Comparison of ENCODE assay signal across 19 cellular contexts in the genomic region with DNA sequence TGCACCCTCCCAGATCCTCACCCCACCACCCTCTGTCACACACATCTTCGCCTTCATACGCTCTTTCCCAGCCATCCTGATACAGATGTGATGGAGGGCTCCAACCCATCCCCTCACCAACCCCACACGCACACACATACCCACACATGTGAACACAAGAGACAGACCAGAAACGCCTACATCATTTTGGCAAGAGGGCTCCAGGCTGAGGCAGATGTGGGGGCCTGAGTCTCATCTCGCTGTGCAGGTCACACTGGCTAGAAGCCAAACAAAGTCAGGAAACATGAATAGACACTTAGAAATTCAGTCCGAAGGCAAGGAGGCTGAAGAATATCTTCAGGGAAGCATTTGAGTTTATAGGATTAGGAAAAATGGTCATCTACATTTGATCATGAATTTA. TPM values are rescaled to one million over a fixed set of nuclear protein-coding genes. Genes with fewer than 3 reads are reported as not detected.
"Had no signal": no experiment of that assay in that cellular context is flagged by ENCODE, and none has a peak within 500 bp of the region (broad histone marks: within the 10 kb centered on the region; RNA-seq: fewer than 3 reads in every experiment).

No MANE protein-coding gene starts in this region.

- H3K4me3 ChIP-seq: SJSA1, SK-N-MC had no signal

- H3K27ac ChIP-seq: SJSA1, SK-N-MC had no signal

- H3K4me1 ChIP-seq: SJSA1 had no signal

- H3K9me3 ChIP-seq: SJSA1 had no signal

- H3K36me3 ChIP-seq: SJSA1 had no signal

- DNase-seq: KBM-7, MV-4-11, NCI-H1092, NCI-H1105 treated with DMSO at 0.1 percent for 48 hours, NCI-H1417 treated with DMSO at 0.1 percent for 48 hours, NCI-H146, NCI-H1694 treated with DMSO at 0.1 percent for 48 hours, NCI-H1930, NCI-H2081, NCI-H2107, NCI-H2227 treated with DMSO at 0.1 percent for 48 hours, NCI-H524, NCI-H526 treated with DMSO at 0.1 percent for 48 hours, NCI-H774, SHP77 treated with DMSO at 0.1 percent for 48 hours had no signal

RNA-seq across cellular contexts. Expression of a gene that starts 6.2 kb away (rescaled TPM):
- total RNA-seq: LHCN-M2, Right ventricle myocardium inferior, SJSA1 had no signal
